ENCODE assay signal across 10 cellular contexts in genomic region chr1:37901191-37901892, GRCh38. TPM values are rescaled to one million over a fixed set of nuclear protein-coding genes. Genes with fewer than 3 reads are reported as not detected.
DNase-seq lines count a peak whose midpoint lies in the region; ATAC-seq and TF ChIP-seq lines count a peak whose summit lies in the region.
"Had no signal": no experiment of that assay in that cellular context is flagged by ENCODE, and none has a peak within 500 bp of the region (broad histone marks: within the 10 kb centered on the region; RNA-seq: fewer than 3 reads in every experiment).

No MANE protein-coding gene starts in this region.

- H3K36me3 Mint-ChIP-seq in activated naive CD8-positive, alpha-beta T cell treated with anti-CD3 and anti-CD28 coated beads, Interleukin-2, amount 10 ng/mL, durations not matched to agents 7 days and 5 days: peaks cover 28% of the 10 kb centered on the region
- H3K36me3 Mint-ChIP-seq in progenitor cell of endocrine pancreas (ENCODE audit: insufficient read depth): peaks cover 17% of the 10 kb centered on the region

- peaks cover 9% of the 10 kb centered on the region for H3K4me1 Mint-ChIP-seq in activated naive CD8-positive, alpha-beta T cell treated with anti-CD3 and anti-CD28 coated beads, Interleukin-2, amount 10 ng/mL, durations not matched to agents 7 days and 5 days
- H3K4me1 Mint-ChIP-seq in progenitor cell of endocrine pancreas (ENCODE audit: low read depth): no peaks in the 10 kb centered on the region

- POLR2A ChIA-PET in activated naive CD8-positive, alpha-beta T cell treated with anti-CD3 and anti-CD28 coated beads, Interleukin-2, amount 10 ng/mL, durations not matched to agents 7 days and 5 days (lab: Charles Lee): no interaction called here

- TF ChIP-seq CTCF in progenitor cell of endocrine pancreas (IDR thresholded peaks at IDR 0.05; ENCODE audit: unreplicated experiment): no peak

- peak; percentile 65 for ATAC-seq in GM19324 (IDR thresholded peaks at IDR 0.05; ENCODE audit: low FRiP score, unreplicated experiment)
- ATAC-seq in HG03108 (IDR thresholded peaks at IDR 0.05; ENCODE audit: unreplicated experiment): peak; percentile 62
- no peak for ATAC-seq in activated naive CD8-positive, alpha-beta T cell treated with anti-CD3 and anti-CD28 coated beads, Interleukin-2, amount 10 ng/mL, durations not matched to agents 7 days and 5 days (ENCODE audit: low read depth)

- peaks cover 1% of the 10 kb centered on the region for H3K9me3 Mint-ChIP-seq in activated naive CD8-positive, alpha-beta T cell treated with anti-CD3 and anti-CD28 coated beads, Interleukin-2, amount 10 ng/mL, durations not matched to agents 7 days and 5 days
- H3K9me3 Mint-ChIP-seq in progenitor cell of endocrine pancreas (ENCODE audit: low read depth): no peaks in the 10 kb centered on the region

- no peak overlapping the region for H3K4me3 Mint-ChIP-seq in activated naive CD8-positive, alpha-beta T cell treated with anti-CD3 and anti-CD28 coated beads, Interleukin-2, amount 10 ng/mL, durations not matched to agents 7 days and 5 days
- H3K4me3 Mint-ChIP-seq in progenitor cell of endocrine pancreas (ENCODE audit: low read depth): no peak overlapping the region

- DNase-seq in GF-D8 (lab: John Stamatoyannopoulos, UW): peak; percentile 51
- no peak for DNase-seq in activated naive CD8-positive, alpha-beta T cell treated with anti-CD3 and anti-CD28 coated beads, Interleukin-2, amount 10 ng/mL, durations not matched to agents 7 days and 5 days
- DNase-seq in A172 (ENCODE audit: low spot score): no peak
- DNase-seq in NCI-H526 treated with DMSO at 0.1 percent for 48 hours (lab: John Stamatoyannopoulos, UW): no peak
- no peak for DNase-seq in midbrain (lab: John Stamatoyannopoulos, UW)
- DNase-seq in progenitor cell of endocrine pancreas (ENCODE audit: low spot score, unreplicated experiment): no peak
- DNase-seq: DMS79 treated with DMSO at 0.1 percent for 48 hours, NCI-H2081 had no signal

- H3K27ac Mint-ChIP-seq in activated naive CD8-positive, alpha-beta T cell treated with anti-CD3 and anti-CD28 coated beads, Interleukin-2, amount 10 ng/mL, durations not matched to agents 7 days and 5 days: peak overlapping the region; percentile 25
- no peak overlapping the region for H3K27ac Mint-ChIP-seq in progenitor cell of endocrine pancreas

- no peaks in the 10 kb centered on the region for H3K27me3 Mint-ChIP-seq in activated naive CD8-positive, alpha-beta T cell treated with anti-CD3 and anti-CD28 coated beads, Interleukin-2, amount 10 ng/mL, durations not matched to agents 7 days and 5 days
- no peaks in the 10 kb centered on the region for H3K27me3 Mint-ChIP-seq in progenitor cell of endocrine pancreas

RNA-seq across cellular contexts. Expression of gene MTF1, which starts 42.0 kb away (rescaled TPM):
- total RNA-seq in activated naive CD8-positive, alpha-beta T cell treated with anti-CD3 and anti-CD28 coated beads, Interleukin-2, amount 10 ng/mL, durations not matched to agents 7 days and 5 days: 10 to 100 TPM; 21.7 to 28.2 TPM
- 0.69 and 3.2 TPM in 2 replicates for total RNA-seq in A172 (2014; rRNA removed; shearing (Covaris generic))
- 15.3 and 20.4 TPM in 2 replicates for total RNA-seq in progenitor cell of endocrine pancreas

RNA-seq across cellular contexts. Expression of gene INPP5B, which starts 45.5 kb away (rescaled TPM):
- total RNA-seq in activated naive CD8-positive, alpha-beta T cell treated with anti-CD3 and anti-CD28 coated beads, Interleukin-2, amount 10 ng/mL, durations not matched to agents 7 days and 5 days: 10 to 100 TPM; 44.0 to 48.8 TPM
- total RNA-seq in A172 (2014; rRNA removed; shearing (Covaris generic)): 7.5 and 9.1 TPM in 2 replicates
- 21.1 and 21.9 TPM in 2 replicates for total RNA-seq in progenitor cell of endocrine pancreas
